In genomic region chr7:103343758-103344452, GRCh38 we compare ENCODE assay signal across 8 cellular contexts. TPM values are rescaled to one million over a fixed set of nuclear protein-coding genes. Genes with fewer than 3 reads are reported as not detected.
DNase-seq lines count a peak whose midpoint lies in the region; ATAC-seq and TF ChIP-seq lines count a peak whose summit lies in the region.

No MANE protein-coding gene starts in this region.

- H3K4me3 Mint-ChIP-seq in Caco-2 (ENCODE audit: unreplicated experiment) (peak overlapping the region; percentile 100), IgD-negative memory B cell (peak overlapping the region; percentile 89 to 100 (median 99)), endothelial cell (ENCODE audit: unreplicated experiment) (peak overlapping the region; percentile 99)
- H3K4me3 Mint-ChIP-seq in naive thymus-derived CD4-positive, alpha-beta T cell, result peak overlapping the region; percentile 93 to 100 (median 98)

- POLR2A ChIA-PET in Caco-2 (lab: Charles Lee), result no interaction called here
- POLR2A ChIA-PET in naive thymus-derived CD4-positive, alpha-beta T cell (lab: Charles Lee), result interaction anchor here (0.8 to 2.9 kb wide), 5 partner anchors 11 to 269 kb away, joined by 3 to 14 read pairs (median 4); no protein-coding TSS in a partner anchor

- H3K27me3 Mint-ChIP-seq in Caco-2 (ENCODE audit: insufficient read depth, unreplicated experiment), result no peaks in the 10 kb centered on the region
- H3K27me3 Mint-ChIP-seq in IgD-negative memory B cell, result peaks cover under 1% of the 10 kb centered on the region
- H3K27me3 Mint-ChIP-seq in endothelial cell (ENCODE audit: unreplicated experiment), result peaks cover 3% of the 10 kb centered on the region
- no peaks in the 10 kb centered on the region for H3K27me3 Mint-ChIP-seq in naive thymus-derived CD4-positive, alpha-beta T cell

- H3K27ac Mint-ChIP-seq in Caco-2 (ENCODE audit: unreplicated experiment) (peak overlapping the region; percentile 99), IgD-negative memory B cell (peak overlapping the region; percentile 74 to 97 (median 96)), endothelial cell (ENCODE audit: unreplicated experiment) (peak overlapping the region; percentile 95)
- peak overlapping the region; percentile 93 to 99 (median 97) for H3K27ac Mint-ChIP-seq in naive thymus-derived CD4-positive, alpha-beta T cell

- peak; percentile 36 to 43 for DNase-seq in Caco-2
- peak; percentile 53 for DNase-seq in activated CD4-positive, alpha-beta T cell treated with anti-CD3 and anti-CD28 coated beads for 48 hours
- DNase-seq in endothelial cell (ENCODE audit: low spot score), result no peak
- peak in 4 of 9 donors; percentile 11 to 48 (median 30) for DNase-seq in naive thymus-derived CD4-positive, alpha-beta T cell
- peak; percentile 34 for DNase-seq in testis
- DNase-seq in NCI-H1436 treated with DMSO at 0.1 percent for 48 hours (lab: John Stamatoyannopoulos, UW), result no peak

- H3K9me3 ChIP-seq in Caco-2, result no peaks in the 10 kb centered on the region
- no peaks in the 10 kb centered on the region for H3K9me3 ChIP-seq in naive thymus-derived CD4-positive, alpha-beta T cell (ENCODE audit: control insufficient read depth in 2 of 3, low read length in 3 of 3)
- H3K9me3 ChIP-seq in testis, result no peaks in the 10 kb centered on the region

- H3K4me1 ChIP-seq in Caco-2 (peaks cover 16% of the 10 kb centered on the region; the same call in 1 of the 2 replicates), testis (peaks cover 19% of the 10 kb centered on the region)
- H3K4me1 ChIP-seq in naive thymus-derived CD4-positive, alpha-beta T cell (ENCODE audit: control insufficient read depth in 2 of 2, insufficient read depth in 2 of 2, low read length in 2 of 2), result peaks cover 22 to 26% of the 10 kb centered on the region in 2 donors

- H3K4me1 Mint-ChIP-seq in Caco-2 (ENCODE audit: low read depth, unreplicated experiment) (peaks cover 14% of the 10 kb centered on the region), IgD-negative memory B cell (peaks cover 33 to 46% (median 34%) of the 10 kb centered on the region in 3 donors), endothelial cell (ENCODE audit: unreplicated experiment) (peaks cover 46% of the 10 kb centered on the region)
- H3K4me1 Mint-ChIP-seq in naive thymus-derived CD4-positive, alpha-beta T cell, result peaks cover 32 to 84% (median 72%) of the 10 kb centered on the region in 7 donors

- BruUV-seq in Caco-2 (replicated peaks; lab: Mats Ljungman, UMichigan), result TSS peak; percentile 43

- no peak for TF ChIP-seq POLR2A in testis (IDR thresholded peaks at IDR 0.05)

- CTCF ChIA-PET in Caco-2 (lab: Charles Lee), result no interaction called here
- CTCF ChIA-PET in naive thymus-derived CD4-positive, alpha-beta T cell (lab: Charles Lee), result no interaction called here

- H3K36me3 Mint-ChIP-seq in Caco-2 (ENCODE audit: insufficient read depth, unreplicated experiment) (peaks cover 58% of the 10 kb centered on the region), IgD-negative memory B cell (peaks cover 7% of the 10 kb centered on the region), endothelial cell (ENCODE audit: low read depth, unreplicated experiment) (peaks cover 37% of the 10 kb centered on the region)
- peaks cover 18 to 30% (median 22%) of the 10 kb centered on the region in 5 donors for H3K36me3 Mint-ChIP-seq in naive thymus-derived CD4-positive, alpha-beta T cell

- H3K27me3 ChIP-seq in Caco-2 (replicated peaks; ENCODE audit: control insufficient read depth, insufficient read depth, low read length), result no peaks in the 10 kb centered on the region
- H3K27me3 ChIP-seq in naive thymus-derived CD4-positive, alpha-beta T cell (ENCODE audit: control insufficient read depth in 2 of 2, insufficient read depth in 2 of 2, low read length in 2 of 2), result no peaks in the 10 kb centered on the region
- H3K27me3 ChIP-seq in testis, result no peaks in the 10 kb centered on the region

- H3K27ac ChIP-seq in naive thymus-derived CD4-positive, alpha-beta T cell (ENCODE audit: low read depth, low read length), result peak overlapping the region; percentile 86
- peak overlapping the region; percentile 64 to 71 for H3K27ac ChIP-seq in testis

- TF ChIP-seq CTCF in Caco-2 (IDR thresholded peaks at IDR 0.05; ENCODE audit: insufficient read depth in 1 of 2, low read depth in 1 of 2, low read length in 1 of 2, severe bottlenecking in 1 of 2, unreplicated experiment in 1 of 2), result no peak
- TF ChIP-seq CTCF in endothelial cell (IDR thresholded peaks at IDR 0.05; ENCODE audit: unreplicated experiment), result no peak
- no peak for TF ChIP-seq CTCF in testis (IDR thresholded peaks at IDR 0.05)

- intact Hi-C loops in Caco-2 (cut with micrococcal nuclease; ENCODE audit: unreplicated experiment), result loop anchor here (1.0 kb wide), 2 partner anchors 47 to 63 kb away; partner anchors contain the start of gene PMPCB
- intact Hi-C loops in naive thymus-derived CD4-positive, alpha-beta T cell (cut with micrococcal nuclease), result loop anchor here (1.0 to 10.0 kb wide), 7 partner anchors 17 to 1671 kb away; partner anchors contain the start of genes ARMC10 (in 2 of the 2), PMPCB (in 2 of the 2), FAM185A (in 1 of the 2) and FBXL13 (in 1 of the 2)
- intact Hi-C loops in testis (cut with DNase I; ENCODE audit: low total_unique reads), result no loop called here

- H3K36me3 ChIP-seq in Caco-2 (ENCODE audit: control insufficient read depth, insufficient read depth, low read length) (no peaks in the 10 kb centered on the region; the same call in none of the 2 replicates), testis (ENCODE audit: low read depth, missing control alignments) (no peaks in the 10 kb centered on the region)
- peaks cover 8 to 40% (median 11%) of the 10 kb centered on the region in 3 experiments for H3K36me3 ChIP-seq in naive thymus-derived CD4-positive, alpha-beta T cell (ENCODE audit: control insufficient read depth in 2 of 3, insufficient read depth in 3 of 3, low read length in 3 of 3)

- peak overlapping the region; percentile 84 for H3K4me3 ChIP-seq in Caco-2 (ENCODE audit: low read depth, low read length)
- H3K4me3 ChIP-seq in naive thymus-derived CD4-positive, alpha-beta T cell (ENCODE audit: low read length), result peak overlapping the region; percentile 97
- H3K4me3 ChIP-seq in testis, result peak overlapping the region; percentile 83 to 86

- H3K9me3 Mint-ChIP-seq in Caco-2 (ENCODE audit: unreplicated experiment) (no peaks in the 10 kb centered on the region), IgD-negative memory B cell (no peaks in the 10 kb centered on the region), endothelial cell (ENCODE audit: unreplicated experiment) (no peaks in the 10 kb centered on the region)
- H3K9me3 Mint-ChIP-seq in naive thymus-derived CD4-positive, alpha-beta T cell, result peaks cover 0 to 2% (median 0%) of the 10 kb centered on the region in 11 donors

- 0 to 1% methylated on average over 16 to 26 of the region's 26 CpGs for WGBS in testis, 2 donors

- peak; percentile 3 for ATAC-seq in GM19463 (IDR thresholded peaks at IDR 0.05; ENCODE audit: unreplicated experiment)
- peak; percentile 41 for ATAC-seq in naive thymus-derived CD4-positive, alpha-beta T cell

RNA-seq across cellular contexts. Expression of gene DNAJC2, which starts 0.7 kb away (rescaled TPM):
- total RNA-seq in Caco-2 (2022), result 71.6 and 73.0 TPM in 2 replicates
- polyA plus RNA-seq in IgD-negative memory B cell, result 21.9 TPM
- total RNA-seq in endothelial cell (ENCODE audit: unreplicated experiment), result 35.8 TPM
- 10 to 100 TPM; 30.1 to 52.7 (median 38.0) TPM for total RNA-seq in naive thymus-derived CD4-positive, alpha-beta T cell
- 10 to 100 TPM; 18.2 to 22.5 TPM for polyA plus RNA-seq in naive thymus-derived CD4-positive, alpha-beta T cell
- 10 to 100 TPM; 27.6 to 39.7 TPM for total RNA-seq in testis
- 21.2 TPM for polyA plus RNA-seq in testis (ENCODE audit: insufficient read depth, low read depth, low replicate concordance)

RNA-seq across cellular contexts. Expression of gene PSMC2, which starts 3.5 kb away (rescaled TPM):
- total RNA-seq in Caco-2 (2022) (200 and 208 TPM in 2 replicates), endothelial cell (ENCODE audit: unreplicated experiment) (80.5 TPM), testis (10 to 100 TPM; 74.5 to 80.9 TPM)
- polyA plus RNA-seq in IgD-negative memory B cell (89.1 TPM), testis (ENCODE audit: insufficient read depth, low read depth, low replicate concordance) (151 TPM)
- total RNA-seq in naive thymus-derived CD4-positive, alpha-beta T cell, result 100 to 1,000 TPM in 1 of 5 experiments, 10 to 100 TPM in 4; 60.8 to 152 (median 63.2) TPM
- polyA plus RNA-seq in naive thymus-derived CD4-positive, alpha-beta T cell, result 100 to 1,000 TPM in 1 of 2 donors, 10 to 100 TPM in 1; 97.5 to 111 TPM

RNA-seq across cellular contexts. Expression of gene PMPCB, which starts 46.7 kb away (rescaled TPM):
- total RNA-seq in Caco-2 (2022) (77.6 and 90.9 TPM in 2 replicates), endothelial cell (ENCODE audit: unreplicated experiment) (101 TPM), testis (10 to 100 TPM; 63.2 to 63.7 TPM)
- polyA plus RNA-seq in IgD-negative memory B cell (62.6 TPM), testis (ENCODE audit: insufficient read depth, low read depth, low replicate concordance) (92.0 TPM)
- 10 to 100 TPM; 55.2 to 94.1 (median 68.3) TPM for total RNA-seq in naive thymus-derived CD4-positive, alpha-beta T cell
- 10 to 100 TPM; 93.9 to 95.7 TPM for polyA plus RNA-seq in naive thymus-derived CD4-positive, alpha-beta T cell

Comparison
In these comparisons a context has a peak if more than half of its experiments do, and no peak if none do; other contexts are left out.
1. DNase-seq: peak in Caco-2 (2 of 2), activated CD4-positive, alpha-beta T cell treated with anti-CD3 and anti-CD28 coated beads for 48 hours (single experiment) and testis (single experiment); none in endothelial cell (single experiment) and NCI-H1436 treated with DMSO at 0.1 percent for 48 hours (single experiment).
2. Peak in every context shown above with its lines, with median percentiles within 50 percentile points of each other: H3K4me3 ChIP-seq, H3K27ac Mint-ChIP-seq and H3K4me3 Mint-ChIP-seq.